Comparison of ENCODE assay signal across 15 cellular contexts in genomic region chr12:123441523-123442164, GRCh38. TPM values are rescaled to one million over a fixed set of nuclear protein-coding genes. Genes with fewer than 3 reads are reported as not detected.
A peak's percentile ranks its signal among the peaks of the same experiment; 100 is the strongest.
DNase-seq lines count a peak whose midpoint lies in the region; ATAC-seq, FAIRE-seq and TF ChIP-seq lines count a peak whose summit lies in the region.
"Had no signal": no experiment of that assay in that cellular context is flagged by ENCODE, and none has a peak within 500 bp of the region (broad histone marks: within the 10 kb centered on the region; RNA-seq: fewer than 3 reads in every experiment).

No MANE protein-coding gene starts in this region.

- H3K36me3 ChIP-seq in MM.1S (replicated peaks; ENCODE audit: insufficient read depth, low read length) (no peaks in the 10 kb centered on the region), pancreas (no peaks in the 10 kb centered on the region)
- no peaks in the 10 kb centered on the region for H3K36me3 ChIP-seq in CD8-positive, alpha-beta memory T cell (ENCODE audit: insufficient read depth, low read length)
- H3K36me3 ChIP-seq: colonic mucosa, lower lobe of right lung, neutrophil, WERI-Rb-1 had no signal

- H3K27me3 ChIP-seq in MM.1S (replicated peaks; ENCODE audit: insufficient read depth, low read length) (no peaks in the 10 kb centered on the region), pancreas (no peaks in the 10 kb centered on the region)
- H3K27me3 ChIP-seq in CD8-positive, alpha-beta memory T cell (ENCODE audit: insufficient read depth, low read length, poor library complexity, severe bottlenecking), result no peaks in the 10 kb centered on the region
- H3K27me3 ChIP-seq: colonic mucosa, neutrophil had no signal

- H3K27me3 Mint-ChIP-seq in CD8-positive, alpha-beta memory T cell, result no peaks in the 10 kb centered on the region

- no peaks in the 10 kb centered on the region for H3K9me2 ChIP-seq in MM.1S (replicated peaks; ENCODE audit: insufficient read depth, low read length)

- H3K9ac ChIP-seq in MM.1S (ENCODE audit: low read length), result no peak overlapping the region

- H3K36me3 Mint-ChIP-seq in CD8-positive, alpha-beta memory T cell, result peaks cover 0 to 4% (median 0%) of the 10 kb centered on the region in 3 donors

- TF ChIP-seq POLR2A in GM12892 (IDR thresholded peaks at IDR 0.05; ENCODE audit: low read depth, low read length), result no peak

- no peaks in the 10 kb centered on the region for H3K9me3 Mint-ChIP-seq in CD8-positive, alpha-beta memory T cell

- DNase-seq in GM12892 (ENCODE audit: insufficient read length) (peak; percentile 44), MM.1S (peak; percentile 63), pancreas (no peak), NCI-H526 treated with DMSO at 0.1 percent for 48 hours (lab: John Stamatoyannopoulos, UW) (no peak)
- no peak for DNase-seq in CD8-positive, alpha-beta memory T cell
- DNase-seq in effector CD4-positive, alpha-beta T cell, result no peak
- DNase-seq: activated T-cell treated with anti-CD3 and anti-CD28 coated beads for 4 hours, amniotic stem cell, colonic mucosa, lower lobe of right lung, WERI-Rb-1 had no signal

- H3K4me3 ChIP-seq in MM.1S (ENCODE audit: low read length) (peak overlapping the region; percentile 30; the same call in 1 of the 2 replicates), pancreas (no peak overlapping the region)
- no peak overlapping the region for H3K4me3 ChIP-seq in CD8-positive, alpha-beta memory T cell (ENCODE audit: low read length)
- H3K4me3 ChIP-seq: colonic mucosa, lower lobe of right lung, SK-N-MC had no signal

- TF ChIP-seq CTCF in MM.1S (IDR thresholded peaks at IDR 0.05; ENCODE audit: low read length) (no peak), pancreas (IDR thresholded peaks at IDR 0.05) (no peak)

- H3K4me2 ChIP-seq in MM.1S (ENCODE audit: low read depth, low read length), result peak overlapping the region; percentile 78

- H2AFZ ChIP-seq in MM.1S (ENCODE audit: low read length), result peak overlapping the region; percentile 46; the same call in 1 of the 2 replicates

- POLR2A ChIA-PET in CD8-positive, alpha-beta memory T cell (lab: Charles Lee), result no interaction called here

- H3K4me1 ChIP-seq in MM.1S (ENCODE audit: low read length) (no peaks in the 10 kb centered on the region), pancreas (no peaks in the 10 kb centered on the region)
- peaks cover 7% of the 10 kb centered on the region for H3K4me1 ChIP-seq in CD8-positive, alpha-beta memory T cell (ENCODE audit: insufficient read depth, low read length)

- FAIRE-seq in GM12892 (lab: Jason Lieb, UNC), result peak; percentile 9
- FAIRE-seq in pancreas (lab: Jason Lieb, UNC), result no peak

- H3K27ac ChIP-seq in MM.1S (ENCODE audit: low read length) (peak overlapping the region; percentile 61; the same call in 1 of the 2 replicates), pancreas (no peak overlapping the region)
- H3K27ac ChIP-seq in CD8-positive, alpha-beta memory T cell (ENCODE audit: low read depth, low read length), result no peak overlapping the region
- H3K27ac ChIP-seq: colonic mucosa, lower lobe of right lung, SK-N-MC, WERI-Rb-1 had no signal

- H3K79me2 ChIP-seq in MM.1S (ENCODE audit: low read length), result no peaks in the 10 kb centered on the region

- peak overlapping the region in 2 of 8 donors; percentile 40 to 62 for H3K27ac Mint-ChIP-seq in CD8-positive, alpha-beta memory T cell

- ATAC-seq in GM19468 (IDR thresholded peaks at IDR 0.05; ENCODE audit: extremely low read depth, unreplicated experiment) (peak; percentile 59), HG02973 (IDR thresholded peaks at IDR 0.05; ENCODE audit: unreplicated experiment) (peak; percentile 42), pancreas (no peak)
- ATAC-seq: lower lobe of right lung had no signal

- no peaks in the 10 kb centered on the region for H4K20me1 ChIP-seq in MM.1S (ENCODE audit: insufficient read depth, low read length)

- intact Hi-C loops in pancreas (cut with DNase I), result no loop called here

- CTCF ChIA-PET in CD8-positive, alpha-beta memory T cell (lab: Charles Lee), result interaction anchor here (1.1 to 2.1 kb wide), 2 partner anchors 16 to 76 kb away, joined by 3 to 4 read pairs; partner anchors contain the start of gene SNRNP35

- 82 to 86% methylated on average over 13 of the region's 13 CpGs for WGBS in pancreas, 2 donors

- H3K9me3 ChIP-seq in MM.1S (replicated peaks; ENCODE audit: insufficient read depth, low read length) (no peaks in the 10 kb centered on the region), pancreas (no peaks in the 10 kb centered on the region)
- H3K9me3 ChIP-seq in CD8-positive, alpha-beta memory T cell (ENCODE audit: low read length), result no peaks in the 10 kb centered on the region
- H3K9me3 ChIP-seq: colonic mucosa, lower lobe of right lung, neutrophil had no signal

- peaks cover 7% of the 10 kb centered on the region for H3F3A ChIP-seq in MM.1S (ENCODE audit: insufficient read depth, low read length)

- H3K4me3 Mint-ChIP-seq in CD8-positive, alpha-beta memory T cell, result peak overlapping the region in 2 of 7 donors; percentile 23 to 30

- H3K4me1 Mint-ChIP-seq in CD8-positive, alpha-beta memory T cell, result peaks cover 5 to 16% (median 15%) of the 10 kb centered on the region in 3 donors

RNA-seq across cellular contexts. Expression of gene RILPL2, which starts 5.2 kb away (rescaled TPM):
- polyA plus RNA-seq in GM12892 (2012; ENCODE audit: missing spikeins), result 13.6 TPM
- 10 to 100 TPM; 26.9 to 27.6 TPM for total RNA-seq in CD8-positive, alpha-beta memory T cell
- polyA plus RNA-seq in CD8-positive, alpha-beta memory T cell, result 8.4 TPM
- 1 to 10 TPM in 4 of 6 donors, under 1 TPM in 2; 0.83 to 1.9 (median 1.1) TPM for total RNA-seq in pancreas
- 1 to 10 TPM; 1.7 to 2.1 TPM for polyA plus RNA-seq in pancreas

RNA-seq across cellular contexts. Expression of gene SNRNP35, which starts 16.3 kb away (rescaled TPM):
- 27.1 TPM for polyA plus RNA-seq in GM12892 (2012; ENCODE audit: missing spikeins)
- total RNA-seq in CD8-positive, alpha-beta memory T cell, result 10 to 100 TPM; 21.9 to 23.8 TPM
- polyA plus RNA-seq in CD8-positive, alpha-beta memory T cell, result 26.5 TPM
- 10 to 100 TPM in 1 of 6 donors, 1 to 10 TPM in 5; 6.2 to 13.9 (median 8.3) TPM for total RNA-seq in pancreas
- polyA plus RNA-seq in pancreas, result 10 to 100 TPM; 53.0 to 59.4 TPM

RNA-seq across cellular contexts. Expression of gene KMT5A, which starts 57.7 kb away (rescaled TPM):
- 28.7 TPM for polyA plus RNA-seq in GM12892 (2012; ENCODE audit: missing spikeins)
- total RNA-seq in CD8-positive, alpha-beta memory T cell, result 10 to 100 TPM; 46.8 to 49.9 TPM
- 5.0 TPM for polyA plus RNA-seq in CD8-positive, alpha-beta memory T cell
- 10 to 100 TPM; 13.7 to 27.9 (median 18.8) TPM for total RNA-seq in pancreas
- polyA plus RNA-seq in pancreas, result 10 to 100 TPM; 34.8 to 41.9 TPM

Comparison
In these comparisons a context has a peak if more than half of its experiments do, and no peak if none do; other contexts are left out.
1. DNase-seq: peak in GM12892 (single experiment) and MM.1S (single experiment); none in CD8-positive, alpha-beta memory T cell (0 of 5), pancreas (0 of 6), effector CD4-positive, alpha-beta T cell (single experiment) and NCI-H526 treated with DMSO at 0.1 percent for 48 hours (single experiment).
2. ATAC-seq: peak in GM19468 (single experiment) and HG02973 (single experiment); none in pancreas (0 of 4).
3. RNA of gene RILPL2, which starts 5.2 kb away (total RNA-seq): 26.9 to 27.6 TPM in CD8-positive, alpha-beta memory T cell; 0.83 to 1.9 TPM in pancreas; every median in the first group is over 4 times any median in the second.